ENCODE assay signal across 10 cellular contexts in the genomic region with DNA sequence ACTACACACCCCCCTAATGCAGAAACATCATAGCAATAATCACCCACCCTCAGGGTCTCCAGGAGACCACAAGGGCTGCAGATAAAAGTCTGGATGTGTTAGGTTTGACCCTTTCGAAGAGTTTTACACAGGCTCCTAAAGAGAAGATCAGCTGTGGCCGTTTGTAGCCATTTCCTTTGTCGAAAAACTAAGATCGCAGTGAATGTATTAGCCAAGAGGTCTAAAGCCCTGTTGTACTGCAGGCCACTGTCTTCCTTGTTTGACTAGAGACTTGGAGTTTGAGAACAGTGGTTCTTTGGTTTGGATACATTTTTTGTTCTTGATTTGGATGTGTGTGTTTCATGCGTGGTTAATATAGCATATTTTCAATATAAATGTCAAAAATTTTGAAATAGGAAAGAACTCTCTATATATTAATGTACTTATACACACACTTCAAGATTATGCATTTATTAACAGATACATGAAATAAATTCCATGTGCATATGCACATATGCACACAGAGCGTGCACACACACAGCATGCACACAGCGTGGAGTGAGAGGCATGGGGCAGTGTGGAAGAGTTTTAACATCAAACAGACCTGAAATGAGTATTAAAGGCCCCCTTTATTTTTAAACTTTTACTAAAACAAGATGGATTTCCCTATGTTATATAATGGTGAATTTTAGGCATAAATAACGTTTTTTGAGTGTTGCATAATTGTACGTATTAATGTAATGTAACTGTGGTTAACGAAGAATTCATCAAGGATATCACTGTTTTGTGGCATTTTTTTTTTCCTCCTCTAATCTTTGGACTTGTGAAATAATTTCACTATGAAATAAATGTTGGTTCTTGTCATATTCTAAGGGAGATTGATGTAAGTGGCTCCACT. TPM values are rescaled to one million over a fixed set of nuclear protein-coding genes. Genes with fewer than 3 reads are reported as not detected.
A peak's percentile ranks its signal among the peaks of the same experiment; 100 is the strongest.
DNase-seq lines count a peak whose midpoint lies in the region; ATAC-seq and TF ChIP-seq lines count a peak whose summit lies in the region.
"Had no signal": no experiment of that assay in that cellular context is flagged by ENCODE, and none has a peak within 500 bp of the region (broad histone marks: within the 10 kb centered on the region; RNA-seq: fewer than 3 reads in every experiment).

No MANE protein-coding gene starts in this region.

- no peak for TF ChIP-seq CTCF in thoracic aorta (IDR thresholded peaks at IDR 0.05)

- peaks cover 45% of the 10 kb centered on the region for H3K4me1 Mint-ChIP-seq in activated T-cell treated with anti-CD3 and anti-CD28 coated beads, Interleukin-2, amount 50 U/mL, for 72 hours (ENCODE audit: low read depth)

- no peak for ATAC-seq in activated T-cell treated with anti-CD3 and anti-CD28 coated beads, Interleukin-2, amount 50 U/mL, for 72 hours (replicated peaks in 1 of 2)
- ATAC-seq in thoracic aorta (ENCODE audit: insufficient number of reproducible peaks, low FRiP score, low read depth): no peak

- no peaks in the 10 kb centered on the region for H3K4me1 ChIP-seq in thoracic aorta (ENCODE audit: control insufficient read depth in 1 of 2, low read depth in 2 of 2)

- H3K36me3 ChIP-seq in thoracic aorta: no peaks in the 10 kb centered on the region

- no peak for DNase-seq in activated T-cell treated with anti-CD3 and anti-CD28 coated beads, Interleukin-2, amount 50 U/mL, for 72 hours
- no peak for DNase-seq in activated T-cell treated with anti-CD3 and anti-CD28 coated beads, Interleukin-2, amount 50 U/mL, for 1 hour
- DNase-seq in SKM-1 treated with dmso at 0.1 percent for 144 hours (lab: John Stamatoyannopoulos, UW; ENCODE audit: unreplicated experiment) (peak; percentile 27), erythroblast (lab: John Stamatoyannopoulos, UW) (peak; percentile 40 to 58), thoracic aorta (ENCODE audit: low spot score) (no peak), NCI-H2227 (lab: John Stamatoyannopoulos, UW; ENCODE audit: unreplicated experiment) (no peak), NCI-H526 (lab: John Stamatoyannopoulos, UW) (no peak)
- no peak for DNase-seq in stimulated activated CD8-positive, alpha-beta memory T cell treated with anti-CD3 and anti-CD28 coated beads, Interleukin-4, amount 100 ng/mL, for 48 hours
- DNase-seq: NCI-H748 treated with DMSO at 0.1 percent for 48 hours had no signal

- H3K9me3 ChIP-seq in thoracic aorta: no peaks in the 10 kb centered on the region

- H3K27me3 Mint-ChIP-seq in activated T-cell treated with anti-CD3 and anti-CD28 coated beads, Interleukin-2, amount 50 U/mL, for 72 hours (ENCODE audit: low read depth): no peaks in the 10 kb centered on the region

- H3K4me3 Mint-ChIP-seq in activated T-cell treated with anti-CD3 and anti-CD28 coated beads, Interleukin-2, amount 50 U/mL, for 72 hours: peak overlapping the region; percentile 94 to 96

- peak overlapping the region; percentile 99 for H3K27ac Mint-ChIP-seq in activated T-cell treated with anti-CD3 and anti-CD28 coated beads, Interleukin-2, amount 50 U/mL, for 72 hours

- H3K9me3 Mint-ChIP-seq in activated T-cell treated with anti-CD3 and anti-CD28 coated beads, Interleukin-2, amount 50 U/mL, for 72 hours: no peaks in the 10 kb centered on the region

- TF ChIP-seq POLR2A in erythroblast (IDR thresholded peaks at IDR 0.05; ENCODE audit: low read length): no peak

- H3K36me3 Mint-ChIP-seq in activated T-cell treated with anti-CD3 and anti-CD28 coated beads, Interleukin-2, amount 50 U/mL, for 72 hours (ENCODE audit: insufficient read depth in 2 of 2): peaks cover 43 to 66% of the 10 kb centered on the region in 2 donors

- H3K27ac ChIP-seq in thoracic aorta: no peak overlapping the region
- H3K27ac ChIP-seq: hepatocyte had no signal

- H3K27me3 ChIP-seq in thoracic aorta (replicated peaks; ENCODE audit: insufficient read depth): no peaks in the 10 kb centered on the region

- peak overlapping the region; percentile 66 for H3K4me3 ChIP-seq in thoracic aorta
- H3K4me3 ChIP-seq: hepatocyte had no signal

RNA-seq across cellular contexts. Expression of gene IKZF1, which starts 2.2 kb away (rescaled TPM):
- total RNA-seq in activated T-cell treated with anti-CD3 and anti-CD28 coated beads, Interleukin-2, amount 50 U/mL, for 72 hours: 100 to 1,000 TPM; 427 to 504 TPM
- 10 to 100 TPM; 24.4 to 57.8 TPM for total RNA-seq in thoracic aorta

Comparison
In these comparisons a context has a peak if more than half of its experiments do, and no peak if none do; other contexts are left out.
1. DNase-seq: peak in SKM-1 treated with dmso at 0.1 percent for 144 hours (single experiment) and erythroblast (2 of 2); none in activated T-cell treated with anti-CD3 and anti-CD28 coated beads, Interleukin-2, amount 50 U/mL, for 72 hours (0 of 2), activated T-cell treated with anti-CD3 and anti-CD28 coated beads, Interleukin-2, amount 50 U/mL, for 1 hour (single experiment), thoracic aorta (single experiment), stimulated activated CD8-positive, alpha-beta memory T cell treated with anti-CD3 and anti-CD28 coated beads, Interleukin-4, amount 100 ng/mL, for 48 hours (single experiment), NCI-H2227 (single experiment) and NCI-H526 (0 of 2).
2. RNA of gene IKZF1, which starts 2.2 kb away (total RNA-seq): 427 to 504 TPM in activated T-cell treated with anti-CD3 and anti-CD28 coated beads, Interleukin-2, amount 50 U/mL, for 72 hours; 24.4 to 57.8 TPM in thoracic aorta; every median in the first group is over 4 times any median in the second.